In genomic region chr7:82384779-82385178, GRCh38 we compare ENCODE assay signal across 2 cellular contexts.
TF ChIP-seq lines count a peak whose summit lies in the region.

No MANE protein-coding gene starts in this region.

TF ChIP-seq in GM23338, 12 proteins besides CTCF, POLR2A, EP300 and RAD21:
- TF ChIP-seq REST (IDR thresholded peaks at IDR 0.05; ENCODE audit: unreplicated experiment) (no peak), ZNF114 (CRISPR knock-in tag; IDR thresholded peaks at IDR 0.05) (no peak), ZNF331 (CRISPR knock-in tag; IDR thresholded peaks at IDR 0.05; ENCODE audit: low read depth) (no peak), ZNF462 (CRISPR knock-in tag; IDR thresholded peaks at IDR 0.05) (no peak), STAT1 (IDR thresholded peaks at IDR 0.05; ENCODE audit: unreplicated experiment) (no peak), CREB1 (CRISPR knock-in tag; IDR thresholded peaks at IDR 0.05; ENCODE audit: low read depth) (no peak), ETS1 (IDR thresholded peaks at IDR 0.05) (no peak), EZH2phosphoT487 (IDR thresholded peaks at IDR 0.05; ENCODE audit: unreplicated experiment) (no peak), NANOG (IDR thresholded peaks at IDR 0.05; ENCODE audit: borderline replicate concordance) (no peak), JUNB (IDR thresholded peaks at IDR 0.05; ENCODE audit: unreplicated experiment) (no peak), POLR2AphosphoS5 (IDR thresholded peaks at IDR 0.05; ENCODE audit: low read depth) (no peak), EZH2 (IDR thresholded peaks at IDR 0.05; ENCODE audit: low read depth, unreplicated experiment) (no peak)

TF ChIP-seq in GM12878, 131 proteins besides CTCF, POLR2A, EP300 and RAD21:
- no peak for TF ChIP-seq HDGF (IDR thresholded peaks at IDR 0.05)
- TF ChIP-seq ZBTB4 (CRISPR knock-in tag; IDR thresholded peaks at IDR 0.05): no peak
- no peak for TF ChIP-seq BMI1 (IDR thresholded peaks at IDR 0.05; ENCODE audit: borderline replicate concordance)
- TF ChIP-seq IRF5 (IDR thresholded peaks at IDR 0.05; ENCODE audit: borderline replicate concordance): no peak
- no peak for TF ChIP-seq POU2F2 (IDR thresholded peaks at IDR 0.05; ENCODE audit: borderline replicate concordance, low read depth, low read length)
- no peak for TF ChIP-seq MXI1 (IDR thresholded peaks at IDR 0.05; ENCODE audit: low read depth, low read length)
- no peak for TF ChIP-seq BACH1 (IDR thresholded peaks at IDR 0.05; ENCODE audit: borderline replicate concordance)
- TF ChIP-seq E2F4 (IDR thresholded peaks at IDR 0.05; ENCODE audit: low read depth, low read length): no peak
- TF ChIP-seq ESRRA (IDR thresholded peaks at IDR 0.05; ENCODE audit: low read length): no peak
- no peak for TF ChIP-seq RELA (IDR thresholded peaks at IDR 0.05; ENCODE audit: borderline replicate concordance, partially characterized antibody)
